In genomic region chr3:184361532-184361931, GRCh38 we compare ENCODE assay signal across 1 cellular context.
A peak's percentile ranks its signal among the peaks of the same experiment; 100 is the strongest.
TF ChIP-seq lines count a peak whose summit lies in the region.

CLCN2 (minus strand) TSS chr3:184361605; CDS start chr3:184361479, 126 bp downstream.
POLR2H (plus strand) TSS chr3:184361710; CDS start chr3:184363493, 1,783 bp downstream.

TF ChIP-seq in HEK293, 187 proteins besides CTCF, POLR2A, EP300 and RAD21 (continued from another document and continues in another):
- no peak for TF ChIP-seq ZNF302 (tag by site-specific recombination; IDR thresholded peaks at IDR 0.05; ENCODE audit: low read depth)
- TF ChIP-seq KLF10 (tag by site-specific recombination; IDR thresholded peaks at IDR 0.05) = peak; percentile 69; the same call in 1 of the 2 replicates
- no peak for TF ChIP-seq ZNF2 (tag by site-specific recombination; IDR thresholded peaks at IDR 0.05)
- TF ChIP-seq ZNF521 (tag by site-specific recombination; IDR thresholded peaks at IDR 0.05) = no peak
- TF ChIP-seq ZBTB6 (tag by site-specific recombination; IDR thresholded peaks at IDR 0.05) = no peak
- no peak for TF ChIP-seq PRDM10 (tag by site-specific recombination; IDR thresholded peaks at IDR 0.05)
- TF ChIP-seq HOXA7 (CRISPR knock-in tag; IDR thresholded peaks at IDR 0.05; ENCODE audit: borderline replicate concordance) = no peak
- no peak for TF ChIP-seq ZNF175 (tag by site-specific recombination; IDR thresholded peaks at IDR 0.05)
- no peak for TF ChIP-seq EGR2 (tag by site-specific recombination; IDR thresholded peaks at IDR 0.05; ENCODE audit: low read depth)
- no peak for TF ChIP-seq ZNF274 (IDR thresholded peaks at IDR 0.05; ENCODE audit: low read length)
- no peak for TF ChIP-seq ZNF274 (tag by site-specific recombination; IDR thresholded peaks at IDR 0.05; ENCODE audit: borderline replicate concordance)
- no peak for TF ChIP-seq HOXC10 (CRISPR knock-in tag; IDR thresholded peaks at IDR 0.05)
- TF ChIP-seq PRDM1 (tag by site-specific recombination; IDR thresholded peaks at IDR 0.05) = no peak
- peak; percentile 71 for TF ChIP-seq ZBTB26 (tag by site-specific recombination; optimal IDR thresholded peaks at IDR 0.05)
- TF ChIP-seq ZBTB10 (tag by site-specific recombination; IDR thresholded peaks at IDR 0.05) = no peak
- no peak for TF ChIP-seq ZNF518A (tag by site-specific recombination; conservative IDR thresholded peaks at IDR 0.05; ENCODE audit: low read depth)
- 0 out of 2 replicates have a peak, but pooled peaks have one; percentile 32 for TF ChIP-seq PBX3 (CRISPR knock-in tag; IDR thresholded peaks at IDR 0.05)
- TF ChIP-seq ZBTB49 (tag by site-specific recombination; IDR thresholded peaks at IDR 0.05; ENCODE audit: low read depth) = no peak
- peak; percentile 40; the same call in 1 of the 2 replicates for TF ChIP-seq GLIS2 (tag by site-specific recombination; IDR thresholded peaks at IDR 0.05)
- TF ChIP-seq ZSCAN16 (tag by site-specific recombination; IDR thresholded peaks at IDR 0.05) = no peak
- TF ChIP-seq ZNF624 (tag by site-specific recombination; IDR thresholded peaks at IDR 0.05) = no peak
- no peak for TF ChIP-seq ZNF112 (tag by site-specific recombination; IDR thresholded peaks at IDR 0.05)
- peak; percentile 56; the same call in 1 of the 2 replicates for TF ChIP-seq ZNF449 (tag by site-specific recombination; IDR thresholded peaks at IDR 0.05)
- TF ChIP-seq ZNF133 (tag by site-specific recombination; IDR thresholded peaks at IDR 0.05) = no peak
- TF ChIP-seq SP7 (tag by site-specific recombination; IDR thresholded peaks at IDR 0.05) = no peak
- no peak for TF ChIP-seq PRDM2 (tag by site-specific recombination; IDR thresholded peaks at IDR 0.05; ENCODE audit: borderline replicate concordance)
